24 cellular contexts compared by ENCODE assay signal in the genomic region with DNA sequence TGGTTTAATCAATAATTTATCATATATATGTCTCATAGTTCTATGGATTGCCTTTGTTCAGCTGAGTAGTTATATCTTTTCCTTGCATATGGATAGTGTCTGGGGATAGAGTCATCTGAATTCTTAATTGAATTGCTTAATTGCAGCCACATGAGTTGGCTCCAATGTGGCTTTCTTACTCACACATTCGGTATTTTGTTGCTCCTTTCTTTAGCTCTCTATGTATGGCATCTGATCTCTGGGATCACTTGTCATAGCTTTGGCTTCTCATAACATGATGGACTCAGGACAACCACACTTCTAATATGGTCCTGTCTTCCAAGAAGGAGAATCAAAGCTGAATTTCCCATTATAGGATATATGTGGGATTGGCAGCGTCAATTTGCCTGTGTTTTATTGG.
A peak's percentile ranks its signal among the peaks of the same experiment; 100 is the strongest.
DNase-seq lines count a peak whose midpoint lies in the region; ATAC-seq and TF ChIP-seq lines count a peak whose summit lies in the region.
"Had no signal": no experiment of that assay in that cellular context is flagged by ENCODE, and none has a peak within 500 bp of the region (broad histone marks: within the 10 kb centered on the region; RNA-seq: fewer than 3 reads in every experiment).

No MANE protein-coding gene starts in this region.

- H2BK5ac ChIP-seq in IMR-90 (ENCODE audit: low read depth, low read length, poor library complexity, severe bottlenecking) (peak overlapping the region; percentile 98), mesendoderm (ENCODE audit: low read length) (no peak overlapping the region)

- H3K27ac ChIP-seq in IMR-90 (ENCODE audit: insufficient read depth, low read length) = peak overlapping the region; percentile 21; the same call in 1 of the 2 replicates
- no peak overlapping the region for H3K27ac ChIP-seq in mesendoderm (ENCODE audit: low read depth, low read length)
- H3K27ac ChIP-seq: ascending aorta, gastrocnemius medialis, HL-60, neural progenitor cell had no signal

- in situ Hi-C loops in IMR-90 (cut with MboI; ENCODE audit: low sequenced_read_pairs) (no loop called here), astrocyte of the spinal cord (cut with HindIII; ENCODE audit: low sequenced_read_pairs) (no loop called here)

- intact Hi-C loops in IMR-90 (cut with micrococcal nuclease) = no loop called here

- POLR2A ChIA-PET in IMR-90 (lab: Charles Lee; ENCODE audit: unreplicated experiment) (no interaction called here), HEK293T (lab: Yijun Ruan, JAX) (no interaction called here)

- H3K9ac ChIP-seq in IMR-90 (ENCODE audit: low read depth, low read length) (no peak overlapping the region; the same call in 1 of the 2 replicates), mesendoderm (ENCODE audit: low read length) (no peak overlapping the region)
- H3K9ac ChIP-seq: neural progenitor cell had no signal

- H3K79me2 ChIP-seq in mesendoderm (ENCODE audit: control insufficient read depth, insufficient read depth, low read length) = no peaks in the 10 kb centered on the region

- no peak overlapping the region for H3K4me3 ChIP-seq in IMR-90 (ENCODE audit: insufficient read depth, low read depth, low read length)
- no peak overlapping the region for H3K4me3 ChIP-seq in astrocyte of the spinal cord (ENCODE audit: low read depth, low read length)
- H3K4me3 ChIP-seq in mesendoderm (ENCODE audit: low read length) = no peak overlapping the region
- H3K4me3 ChIP-seq: ascending aorta, gastrocnemius medialis, lung, neural progenitor cell, uterus had no signal

- H3K36me3 Mint-ChIP-seq in progenitor cell of endocrine pancreas (ENCODE audit: insufficient read depth) = no peaks in the 10 kb centered on the region
- H3K36me3 Mint-ChIP-seq: neural progenitor cell; stimulated activated naive B cell treated with anti-CD40 and anti-IgM and Interleukin-4, amounts not matched to agents 10 μg/mL and 1 μg/mL and 100 μg/mL, for 72 hours had no signal

- H3K9me3 Mint-ChIP-seq in progenitor cell of endocrine pancreas (ENCODE audit: low read depth) = no peaks in the 10 kb centered on the region
- H3K9me3 Mint-ChIP-seq: neural progenitor cell had no signal

- no peak overlapping the region for H2AFZ ChIP-seq in IMR-90 (replicated peaks; ENCODE audit: low read length, poor library complexity)
- H2AFZ ChIP-seq: neural progenitor cell had no signal

- H3K79me1 ChIP-seq in IMR-90 (ENCODE audit: low read depth in 1 of 2, low read length in 2 of 2) (no peaks in the 10 kb centered on the region), mesendoderm (ENCODE audit: low read length) (no peaks in the 10 kb centered on the region)

- peak overlapping the region; percentile 82 for H3K56ac ChIP-seq in IMR-90 (ENCODE audit: extremely low read depth, insufficient read depth, low read length)
- H3K56ac ChIP-seq in mesendoderm (ENCODE audit: low read length) = no peak overlapping the region

- no peaks in the 10 kb centered on the region for H3K9me3 ChIP-seq in IMR-90 (ENCODE audit: control insufficient read depth, insufficient read depth, low read length)
- H3K9me3 ChIP-seq: ascending aorta, gastrocnemius medialis, uterus had no signal

- H3K23ac ChIP-seq in IMR-90 (ENCODE audit: low read depth, low read length) = peak overlapping the region; percentile 55; the same call in 1 of the 2 replicates
- H3K23ac ChIP-seq in mesendoderm (ENCODE audit: low read length) = no peak overlapping the region

- no peak overlapping the region for H2AK9ac ChIP-seq in IMR-90 (replicated peaks; ENCODE audit: low read depth, low read length, poor library complexity)

- dilution Hi-C loops in IMR-90 (cut with HindIII; ENCODE audit: low sequenced_read_pairs, unreplicated experiment) = no loop called here

- H3K27me3 ChIP-seq in IMR-90 (ENCODE audit: control insufficient read depth, insufficient read depth, low read length) (no peaks in the 10 kb centered on the region), mesendoderm (ENCODE audit: insufficient read depth, low read length, poor library complexity) (no peaks in the 10 kb centered on the region)
- H3K27me3 ChIP-seq: ascending aorta, gastrocnemius medialis, neural progenitor cell, uterus had no signal

- no peak for TF ChIP-seq POLR2A in IMR-90 (IDR thresholded peaks at IDR 0.05; ENCODE audit: low read depth, low read length)

- no peak for TF ChIP-seq RAD21 in IMR-90 (IDR thresholded peaks at IDR 0.05; ENCODE audit: low read length)

- H3K27ac Mint-ChIP-seq in progenitor cell of endocrine pancreas = no peak overlapping the region
- H3K27ac Mint-ChIP-seq: activated CD4-positive, alpha-beta T cell treated with anti-CD3 and anti-CD28 coated beads, Interleukin-2, amount 10 ng/mL, durations not matched to agents 7 days and 5 days; B cell; neural progenitor cell; stimulated activated naive B cell treated with anti-CD40 and anti-IgM and Interleukin-4, amounts not matched to agents 10 μg/mL and 1 μg/mL and 100 μg/mL, for 72 hours; T-helper 2 cell treated with Interferon-gamma antibody and Interleukin-4, amounts not matched to agents 5 μg/mL and 100 μg/mL, for 36 hours had no signal

- H4K8ac ChIP-seq in IMR-90 (ENCODE audit: low read depth in 2 of 2, low read length in 2 of 2) (peak overlapping the region; percentile 65 to 67; a peak in 3 of 4 replicates), mesendoderm (ENCODE audit: low read depth, low read length) (no peak overlapping the region)

- H2BK15ac ChIP-seq in IMR-90 (ENCODE audit: low read depth, low read length) (peak overlapping the region; percentile 51; the same call in 1 of the 3 replicates), mesendoderm (replicated peaks; ENCODE audit: low read depth) (no peak overlapping the region)

- H3K4ac ChIP-seq in IMR-90 (ENCODE audit: low read depth, low read length) (peak overlapping the region; percentile 57; the same call in 1 of the 2 replicates), mesendoderm (ENCODE audit: low read depth, low read length) (no peak overlapping the region)

- H4K91ac ChIP-seq in IMR-90 (ENCODE audit: insufficient read depth, low read depth, low read length) = peak overlapping the region; percentile 92

- TF ChIP-seq CTCF in IMR-90 (conservative IDR thresholded peaks at IDR 0.05; ENCODE audit: low read depth, low read length) (no peak), astrocyte of the spinal cord (IDR thresholded peaks at IDR 0.05; ENCODE audit: low read depth, low read length) (no peak), progenitor cell of endocrine pancreas (IDR thresholded peaks at IDR 0.05; ENCODE audit: unreplicated experiment) (no peak)

- H4K5ac ChIP-seq in IMR-90 (ENCODE audit: low read depth, low read length) (peak overlapping the region; percentile 93; the same call in 1 of the 2 replicates), mesendoderm (ENCODE audit: low read length) (no peak overlapping the region)

- H3K9me1 ChIP-seq in IMR-90 (ENCODE audit: insufficient read depth, low read length) = no peaks in the 10 kb centered on the region

- H3K4me2 ChIP-seq in IMR-90 (ENCODE audit: low read depth, low read length) (peak overlapping the region; percentile 47; the same call in 1 of the 2 replicates), mesendoderm (ENCODE audit: low read length) (no peak overlapping the region)
- H3K4me2 ChIP-seq: neural progenitor cell had no signal

- no CpG with 5 or more reads among the region's 2 CpGs for WGBS in IMR-90 (ENCODE audit: extremely low coverage in 2 of 2, insufficient read length in 1 of 2), 2 experiments
- WGBS in mesendoderm (ENCODE audit: extremely low coverage, insufficient coverage, low lambda C conversion rate) = no CpG with 5 or more reads among the region's 2 CpGs

- peak overlapping the region; percentile 30 for H2AK5ac ChIP-seq in IMR-90 (ENCODE audit: low read depth, low read length)
- no peak overlapping the region for H2AK5ac ChIP-seq in mesendoderm (ENCODE audit: low read length)

- no TSS peak for BruUV-seq in IMR-90 (replicated peaks; lab: Mats Ljungman, UMichigan)

- peak overlapping the region; percentile 88 for H2BK120ac ChIP-seq in IMR-90 (ENCODE audit: low read depth, low read length)
- H2BK120ac ChIP-seq in mesendoderm (ENCODE audit: low read depth, low read length) = no peak overlapping the region

- peak overlapping the region; percentile 87 for H2BK20ac ChIP-seq in IMR-90 (ENCODE audit: low read depth, low read length)

- no peaks in the 10 kb centered on the region for H3K27me3 Mint-ChIP-seq in progenitor cell of endocrine pancreas
- H3K27me3 Mint-ChIP-seq: activated CD4-positive, alpha-beta T cell treated with anti-CD3 and anti-CD28 coated beads, Interleukin-2, amount 10 ng/mL, durations not matched to agents 7 days and 5 days; B cell; stimulated activated naive B cell treated with anti-CD40 and anti-IgM and Interleukin-4, amounts not matched to agents 10 μg/mL and 1 μg/mL and 100 μg/mL, for 72 hours had no signal

- H3K14ac ChIP-seq in IMR-90 (replicated peaks; ENCODE audit: low read depth, low read length) = peak overlapping the region; percentile 50

- peak; percentile 55 for ATAC-seq in IMR-90 (ENCODE audit: low read depth)
- ATAC-seq: gastrocnemius medialis; right cardiac atrium; Right ventricle myocardium inferior; stimulated activated naive B cell treated with anti-CD40 and anti-IgM and Interleukin-4, amounts not matched to agents 10 μg/mL and 1 μg/mL and 100 μg/mL, for 72 hours had no signal

- CTCF ChIA-PET in IMR-90 (lab: Yijun Ruan, JAX) (no interaction called here), HEK293T (lab: Yijun Ruan, JAX) (no interaction called here)

- H3K18ac ChIP-seq in IMR-90 (ENCODE audit: low read depth, low read length) (peak overlapping the region; percentile 99; the same call in 1 of the 2 replicates), mesendoderm (ENCODE audit: low read length) (no peak overlapping the region)

- DNase-seq in AG08396 (ENCODE audit: low spot score) = peak; percentile 7
- DNase-seq in IMR-90 = peak; percentile 82
- peak; percentile 81 for DNase-seq in astrocyte of the spinal cord (ENCODE audit: low read depth, low spot score)
- peak; percentile 7 for DNase-seq in mesendoderm
- DNase-seq in progenitor cell of endocrine pancreas (ENCODE audit: low spot score, unreplicated experiment) = no peak
- no peak for DNase-seq in HEK293T (ENCODE audit: extremely low spot score)
- DNase-seq in NCI-H524 treated with DMSO at 0.1 percent for 48 hours (lab: John Stamatoyannopoulos, UW) = no peak
- no peak for DNase-seq in NCI-H510A treated with DMSO at 0.1 percent for 48 hours (lab: John Stamatoyannopoulos, UW)
- DNase-seq: activated CD4-positive, alpha-beta T cell treated with anti-CD3 and anti-CD28 coated beads, Interleukin-2, amount 10 ng/mL, durations not matched to agents 7 days and 5 days; DMS153; effector CD4-positive, alpha-beta T cell; gastrocnemius medialis; NCI-H1930; NCI-H748 treated with DMSO at 0.1 percent for 48 hours; right cardiac atrium; stimulated activated naive B cell treated with anti-CD40 and anti-IgM and Interleukin-4, amounts not matched to agents 10 μg/mL and 1 μg/mL and 100 μg/mL, for 72 hours; uterus had no signal

- no peaks in the 10 kb centered on the region for H4K20me1 ChIP-seq in IMR-90 (ENCODE audit: insufficient read depth, low read length)

- H3K4me1 ChIP-seq in IMR-90 (ENCODE audit: control insufficient read depth, insufficient read depth, low read length) (no peaks in the 10 kb centered on the region; the same call in 1 of the 2 replicates), mesendoderm (ENCODE audit: control insufficient read depth, low read depth, low read length) (no peaks in the 10 kb centered on the region)
- H3K4me1 ChIP-seq: ascending aorta, gastrocnemius medialis, neural progenitor cell, uterus had no signal

- no peaks in the 10 kb centered on the region for H3K36me3 ChIP-seq in IMR-90 (ENCODE audit: control insufficient read depth, insufficient read depth, low read length)
- H3K36me3 ChIP-seq in mesendoderm (ENCODE audit: control insufficient read depth, insufficient read depth, low read length) = no peaks in the 10 kb centered on the region
- H3K36me3 ChIP-seq: ascending aorta, gastrocnemius medialis, neural progenitor cell, uterus had no signal

- H3K4me3 Mint-ChIP-seq in progenitor cell of endocrine pancreas (ENCODE audit: low read depth) = no peak overlapping the region
- H3K4me3 Mint-ChIP-seq: activated CD4-positive, alpha-beta T cell treated with anti-CD3 and anti-CD28 coated beads, Interleukin-2, amount 10 ng/mL, durations not matched to agents 7 days and 5 days; B cell; neural progenitor cell; stimulated activated naive B cell treated with anti-CD40 and anti-IgM and Interleukin-4, amounts not matched to agents 10 μg/mL and 1 μg/mL and 100 μg/mL, for 72 hours; T-helper 2 cell treated with Interferon-gamma antibody and Interleukin-4, amounts not matched to agents 5 μg/mL and 100 μg/mL, for 36 hours had no signal

- no peaks in the 10 kb centered on the region for H3K4me1 Mint-ChIP-seq in progenitor cell of endocrine pancreas (ENCODE audit: low read depth)
- H3K4me1 Mint-ChIP-seq: activated CD4-positive, alpha-beta T cell treated with anti-CD3 and anti-CD28 coated beads, Interleukin-2, amount 10 ng/mL, durations not matched to agents 7 days and 5 days; B cell; neural progenitor cell; stimulated activated naive B cell treated with anti-CD40 and anti-IgM and Interleukin-4, amounts not matched to agents 10 μg/mL and 1 μg/mL and 100 μg/mL, for 72 hours had no signal

Comparison
In these comparisons a context has a peak if more than half of its experiments do, and no peak if none do; other contexts are left out.
1. DNase-seq: peak in AG08396 (single experiment), IMR-90 (single experiment), astrocyte of the spinal cord (single experiment) and mesendoderm (single experiment); none in progenitor cell of endocrine pancreas (single experiment), HEK293T (single experiment), NCI-H524 treated with DMSO at 0.1 percent for 48 hours (single experiment) and NCI-H510A treated with DMSO at 0.1 percent for 48 hours (single experiment).